In the genomic region with DNA sequence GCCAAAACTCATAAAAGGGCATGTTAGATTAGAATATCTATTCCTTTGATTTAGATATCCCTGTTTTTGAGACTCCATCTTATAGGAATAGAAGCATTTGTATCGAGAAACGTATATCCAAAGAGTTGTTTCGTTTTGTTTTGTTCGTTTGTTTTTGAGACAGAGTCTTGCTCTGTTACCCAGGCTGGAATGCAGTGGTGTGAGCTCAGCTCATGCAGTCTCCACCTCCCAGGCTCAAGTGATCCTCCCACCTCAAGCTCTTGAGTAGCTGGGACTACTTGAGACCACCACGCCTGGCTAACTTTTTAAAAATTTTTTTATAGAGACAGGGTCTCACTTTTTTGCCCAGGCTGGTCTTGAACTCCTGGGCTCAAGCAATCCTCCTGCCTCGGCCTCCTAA, we compare ENCODE assay signal across 29 cellular contexts.
"Had no signal": no experiment of that assay in that cellular context is flagged by ENCODE, and none has a peak within 500 bp of the region (broad histone marks: within the 10 kb centered on the region; RNA-seq: fewer than 3 reads in every experiment).

No MANE protein-coding gene starts in this region.

- H3K27me3 ChIP-seq: brain microvascular endothelial cell, dorsolateral prefrontal cortex had no signal

- H3K27me3 Mint-ChIP-seq: activated CD4-positive, alpha-beta memory T cell treated with anti-CD3 and anti-CD28 coated beads for 36 hours; activated CD4-positive, alpha-beta T cell treated with anti-CD3 and anti-CD28 coated beads for 36 hours; activated CD4-positive, alpha-beta T cell treated with anti-CD3 and anti-CD28 coated beads, Interleukin-2, amount 10 ng/mL, durations not matched to agents 24 days and 14 days; activated naive CD4-positive, alpha-beta T cell treated with anti-CD3 and anti-CD28 coated beads, Interleukin-2, amount 10 ng/mL, durations not matched to agents 7 days and 5 days; activated naive CD8-positive, alpha-beta T cell; activated T-cell treated with anti-CD3 and anti-CD28 coated beads, Interleukin-2, amount 50 U/mL, for 24 hours; central memory CD8-positive, alpha-beta T cell; dendritic cell treated with granulocyte-macrophage colony-stimulating factor and Interleukin-4, amounts not matched to agents 40 ng/mL and 50 ng/mL, for 4 days had no signal

- H3K4me3 Mint-ChIP-seq: activated CD4-positive, alpha-beta memory T cell treated with anti-CD3 and anti-CD28 coated beads for 36 hours; activated CD4-positive, alpha-beta T cell treated with anti-CD3 and anti-CD28 coated beads for 36 hours; activated CD4-positive, alpha-beta T cell treated with anti-CD3 and anti-CD28 coated beads, Interleukin-2, amount 10 ng/mL, durations not matched to agents 24 days and 14 days; activated naive CD4-positive, alpha-beta T cell treated with anti-CD3 and anti-CD28 coated beads, Interleukin-2, amount 10 ng/mL, durations not matched to agents 7 days and 5 days; activated naive CD8-positive, alpha-beta T cell; activated T-cell treated with anti-CD3 and anti-CD28 coated beads, Interleukin-2, amount 50 U/mL, for 24 hours; activated T-cell treated with anti-CD3 and anti-CD28 coated beads, Interleukin-2, amount 50 U/mL, for 72 hours; central memory CD8-positive, alpha-beta T cell; dendritic cell treated with granulocyte-macrophage colony-stimulating factor and Interleukin-4, amounts not matched to agents 40 ng/mL and 50 ng/mL, for 4 days; endodermal cell had no signal

- H3K4me3 ChIP-seq: coronary artery, dorsolateral prefrontal cortex had no signal

- H3K4me1 Mint-ChIP-seq: activated CD4-positive, alpha-beta T cell treated with anti-CD3 and anti-CD28 coated beads for 36 hours; activated CD4-positive, alpha-beta T cell treated with anti-CD3 and anti-CD28 coated beads, Interleukin-2, amount 10 ng/mL, durations not matched to agents 24 days and 14 days; activated naive CD4-positive, alpha-beta T cell treated with anti-CD3 and anti-CD28 coated beads, Interleukin-2, amount 10 ng/mL, durations not matched to agents 7 days and 5 days; central memory CD8-positive, alpha-beta T cell; endodermal cell had no signal

- H3K27ac Mint-ChIP-seq: activated CD4-positive, alpha-beta memory T cell treated with anti-CD3 and anti-CD28 coated beads for 36 hours; activated CD4-positive, alpha-beta T cell treated with anti-CD3 and anti-CD28 coated beads for 36 hours; activated CD4-positive, alpha-beta T cell treated with anti-CD3 and anti-CD28 coated beads, Interleukin-2, amount 10 ng/mL, durations not matched to agents 24 days and 14 days; activated naive CD4-positive, alpha-beta T cell treated with anti-CD3 and anti-CD28 coated beads, Interleukin-2, amount 10 ng/mL, durations not matched to agents 7 days and 5 days; activated naive CD8-positive, alpha-beta T cell; activated T-cell treated with anti-CD3 and anti-CD28 coated beads, Interleukin-2, amount 50 U/mL, for 24 hours; activated T-cell treated with anti-CD3 and anti-CD28 coated beads, Interleukin-2, amount 50 U/mL, for 72 hours; dendritic cell treated with granulocyte-macrophage colony-stimulating factor and Interleukin-4, amounts not matched to agents 40 ng/mL and 50 ng/mL, for 4 days; endodermal cell had no signal

- FAIRE-seq: astrocyte, bronchial epithelial cell, frontal cortex had no signal

- H3K36me3 ChIP-seq: brain microvascular endothelial cell had no signal

- DNase-seq: activated CD4-positive, alpha-beta memory T cell treated with anti-CD3 and anti-CD28 coated beads for 36 hours; activated CD4-positive, alpha-beta T cell treated with anti-CD3 and anti-CD28 coated beads for 36 hours; activated CD4-positive, alpha-beta T cell treated with anti-CD3 and anti-CD28 coated beads, Interleukin-2, amount 10 ng/mL, durations not matched to agents 24 days and 14 days; activated CD4-positive, CD25-positive, alpha-beta regulatory T cell; activated CD4-positive, CD25-positive, alpha-beta regulatory T cell treated with anti-CD3 and anti-CD28 coated beads, Interleukin-2, amount 50 U/mL, for 72 hours; activated CD8-positive, alpha-beta memory T cell treated with anti-CD3 and anti-CD28 coated beads, Interleukin-2, amount 50 U/mL, for 48 hours; activated gamma-delta T cell; activated naive CD4-positive, alpha-beta T cell; activated naive CD4-positive, alpha-beta T cell treated with anti-CD3 and anti-CD28 coated beads, Interleukin-2, amount 10 ng/mL, durations not matched to agents 7 days and 5 days; activated T-cell treated with anti-CD3 and anti-CD28 coated beads for 4 hours; activated T-cell treated with anti-CD3 and anti-CD28 coated beads, Interleukin-2, amount 50 U/mL, for 24 hours; activated T-cell treated with anti-CD3 and anti-CD28 coated beads, Interleukin-2, amount 50 U/mL, for 72 hours; amniotic stem cell; anterior cingulate cortex; brain microvascular endothelial cell; dorsolateral prefrontal cortex; effector memory CD4-positive, alpha-beta T cell; endodermal cell; foreskin fibroblast; glutamatergic neuron; T-helper 2 cell had no signal

- H3K36me3 Mint-ChIP-seq: activated CD4-positive, alpha-beta memory T cell treated with anti-CD3 and anti-CD28 coated beads for 36 hours; activated naive CD4-positive, alpha-beta T cell treated with anti-CD3 and anti-CD28 coated beads, Interleukin-2, amount 10 ng/mL, durations not matched to agents 7 days and 5 days; activated naive CD8-positive, alpha-beta T cell had no signal

- H3K27ac ChIP-seq: brain microvascular endothelial cell, coronary artery, dorsolateral prefrontal cortex had no signal

- H3K9me3 Mint-ChIP-seq: activated CD4-positive, alpha-beta memory T cell treated with anti-CD3 and anti-CD28 coated beads for 36 hours; activated CD4-positive, alpha-beta T cell treated with anti-CD3 and anti-CD28 coated beads, Interleukin-2, amount 10 ng/mL, durations not matched to agents 24 days and 14 days; activated naive CD4-positive, alpha-beta T cell treated with anti-CD3 and anti-CD28 coated beads, Interleukin-2, amount 10 ng/mL, durations not matched to agents 7 days and 5 days; activated T-cell treated with anti-CD3 and anti-CD28 coated beads, Interleukin-2, amount 50 U/mL, for 24 hours; activated T-cell treated with anti-CD3 and anti-CD28 coated beads, Interleukin-2, amount 50 U/mL, for 72 hours; central memory CD8-positive, alpha-beta T cell; endodermal cell had no signal

- ATAC-seq: activated CD4-positive, alpha-beta T cell treated with anti-CD3 and anti-CD28 coated beads for 36 hours; activated T-cell treated with anti-CD3 and anti-CD28 coated beads, Interleukin-2, amount 50 U/mL, for 72 hours; esophagus mucosa had no signal
